In genomic region chr11:95088946-95089619, GRCh38 we compare ENCODE assay signal across 8 cellular contexts. TPM values are rescaled to one million over a fixed set of nuclear protein-coding genes. Genes with fewer than 3 reads are reported as not detected.
DNase-seq lines count a peak whose midpoint lies in the region; ATAC-seq, FAIRE-seq and TF ChIP-seq lines count a peak whose summit lies in the region.

No MANE protein-coding gene starts in this region.

- CTCF ChIA-PET in AG04450 (lab: Charles Lee) (interaction anchor here (0.6 to 2.8 kb wide), 4 partner anchors 13 to 570 kb away, joined by 3 to 11 read pairs (median 10); no protein-coding TSS in a partner anchor), WTC11 (lab: Charles Lee) (interaction anchor here (1.7 to 3.6 kb wide), 7 partner anchors 11 to 65 kb away, joined by 5 to 32 read pairs (median 7); partner anchors contain the start of gene SRSF8)

- no peaks in the 10 kb centered on the region for H3K36me3 Mint-ChIP-seq in WTC11

- H3K4me3 ChIP-seq in AG04450 (ENCODE audit: low read depth, low read length) (peak overlapping the region; percentile 69), foreskin fibroblast (ENCODE audit: low read depth in 1 of 2, low read length in 2 of 2) (peak overlapping the region; percentile 56 to 69), ovary (peak overlapping the region; percentile 88)

- no peak overlapping the region for H3K27ac Mint-ChIP-seq in WTC11

- intact Hi-C loops in ovary (cut with DNase I) = loop anchor here in 1 of 4 donors (1.0 kb wide), 1 partner anchor 11 kb away; no protein-coding TSS in a partner anchor

- TF ChIP-seq EP300 in ovary (IDR thresholded peaks at IDR 0.05) = no peak

- peaks cover 67% of the 10 kb centered on the region for H3K27me3 Mint-ChIP-seq in WTC11 (ENCODE audit: low read depth)

- no peak for TF ChIP-seq CTCF in AG04450 (IDR thresholded peaks at IDR 0.05; ENCODE audit: low read depth, low read length)
- no peak for TF ChIP-seq CTCF in WTC11 (IDR thresholded peaks at IDR 0.05)
- TF ChIP-seq CTCF in foreskin fibroblast (IDR thresholded peaks at IDR 0.05; ENCODE audit: low read depth, low read length) = no peak
- no peak for TF ChIP-seq CTCF in ovary (IDR thresholded peaks at IDR 0.05)

- TF ChIP-seq POLR2A in ovary (IDR thresholded peaks at IDR 0.05) = no peak

- H3K4me1 Mint-ChIP-seq in WTC11 = peaks cover 35% of the 10 kb centered on the region

- no peaks in the 10 kb centered on the region for H3K27me3 ChIP-seq in AG04450 (ENCODE audit: control insufficient read depth, insufficient read depth, low read length)
- H3K27me3 ChIP-seq in ovary = no peaks in the 10 kb centered on the region

- H3K9me3 ChIP-seq in AG04450 (ENCODE audit: control insufficient read depth, insufficient read depth, low read length) = no peaks in the 10 kb centered on the region; the same call in 1 of the 2 replicates
- no peaks in the 10 kb centered on the region for H3K9me3 ChIP-seq in ovary

- peak; percentile 97 for FAIRE-seq in GM19239 (lab: Jason Lieb, UNC)

- H3K4me1 ChIP-seq in ovary (ENCODE audit: insufficient read depth) = peaks cover 4% of the 10 kb centered on the region

- POLR2A ChIA-PET in AG04450 (lab: Yijun Ruan, JAX) = interaction anchor here (0.7 to 2.2 kb wide), 3 partner anchors 8 to 58 kb away, joined by 3 to 12 read pairs (median 4); no protein-coding TSS in a partner anchor
- POLR2A ChIA-PET in WTC11 (lab: Charles Lee) = interaction anchor here (1.5 to 2.6 kb wide), 2 partner anchors 15 to 22 kb away, joined by 3 to 19 read pairs; partner anchors contain the start of gene SRSF8

- DNase-seq in AG04450 (ENCODE audit: low read depth, low spot score) (no peak), GM19239 (ENCODE audit: insufficient read length, low spot score) (no peak), WTC11 (ENCODE audit: low spot score) (no peak), foreskin fibroblast (peak in 1 of 2 donors; percentile 9), ovary (no peak), SHP77 treated with DMSO at 0.1 percent for 48 hours (lab: John Stamatoyannopoulos, UW) (no peak), RKO (ENCODE audit: low spot score) (no peak)

- peak overlapping the region; percentile 48 for H3K27ac ChIP-seq in AG04450 (ENCODE audit: low read depth, low read length)
- peak overlapping the region; percentile 77 to 96 for H3K27ac ChIP-seq in ovary

- 6 to 9% (median 9%) methylated on average over 26 to 27 of the region's 27 CpGs for WGBS in ovary, 3 donors

- H3K9me3 Mint-ChIP-seq in WTC11 = no peaks in the 10 kb centered on the region

- peak; percentile 52 for ATAC-seq in HG03175 (IDR thresholded peaks at IDR 0.05; ENCODE audit: unreplicated experiment)
- ATAC-seq in WTC11 = no peak

- no peaks in the 10 kb centered on the region for H3K36me3 ChIP-seq in ovary

- H3K4me3 Mint-ChIP-seq in WTC11 = peak overlapping the region; percentile 74

TF ChIP-seq in WTC11, 78 proteins besides CTCF, POLR2A, EP300 and RAD21 (continues in another document):
- no peak for TF ChIP-seq KAT7 (CRISPR knock-in tag; IDR thresholded peaks at IDR 0.05; ENCODE audit: borderline replicate concordance)
- no peak for TF ChIP-seq SMAD4 (CRISPR knock-in tag; IDR thresholded peaks at IDR 0.05)
- no peak for TF ChIP-seq E2F1 (CRISPR knock-in tag; IDR thresholded peaks at IDR 0.05)
- TF ChIP-seq ATF2 (CRISPR knock-in tag; IDR thresholded peaks at IDR 0.05; ENCODE audit: borderline replicate concordance, low read depth) = no peak
- no peak for TF ChIP-seq CBFB (CRISPR knock-in tag; IDR thresholded peaks at IDR 0.05; ENCODE audit: low read depth)
- no peak for TF ChIP-seq MXD4 (CRISPR knock-in tag; IDR thresholded peaks at IDR 0.05; ENCODE audit: borderline replicate concordance)
- no peak for TF ChIP-seq FOXP1 (CRISPR knock-in tag; IDR thresholded peaks at IDR 0.05; ENCODE audit: borderline replicate concordance)
- no peak for TF ChIP-seq ZNF532 (CRISPR knock-in tag; IDR thresholded peaks at IDR 0.05; ENCODE audit: borderline replicate concordance)
- TF ChIP-seq ERG (CRISPR knock-in tag; IDR thresholded peaks at IDR 0.05) = no peak
- TF ChIP-seq IRF1 (CRISPR knock-in tag; IDR thresholded peaks at IDR 0.05) = no peak
- no peak for TF ChIP-seq NR1H2 (CRISPR knock-in tag; IDR thresholded peaks at IDR 0.05)
- no peak for TF ChIP-seq ZBTB21 (CRISPR knock-in tag; IDR thresholded peaks at IDR 0.05; ENCODE audit: borderline replicate concordance)
- TF ChIP-seq SMAD3 (CRISPR knock-in tag; IDR thresholded peaks at IDR 0.05; ENCODE audit: borderline replicate concordance) = no peak
- TF ChIP-seq SOX15 (CRISPR knock-in tag; IDR thresholded peaks at IDR 0.05) = no peak

RNA-seq across cellular contexts. Expression of gene ENDOD1, which starts 0.6 kb away (rescaled TPM):
- polyA plus RNA-seq in AG04450 (2011; rRNA removed) (10.0 and 12.1 TPM in 2 replicates), ovary (10 to 100 TPM; 18.9 to 60.8 TPM)
- 8.8 and 11.8 TPM in 2 replicates for polyA minus RNA-seq in AG04450 (2011; rRNA and poly(A)+ RNA removed)
- total RNA-seq in WTC11 (2021) (2.6 to 3.3 TPM (median 3.2 TPM) in 3 replicates), ovary (10 to 100 TPM; 21.0 to 35.4 (median 34.3) TPM)

RNA-seq across cellular contexts. Expression of gene SRSF8, which starts 22.4 kb away (rescaled TPM):
- 22.4 and 28.4 TPM in 2 replicates for polyA plus RNA-seq in AG04450 (2011; rRNA removed)
- polyA minus RNA-seq in AG04450 (2011; rRNA and poly(A)+ RNA removed) = 10.2 and 11.4 TPM in 2 replicates
- 20.9 to 23.0 TPM (median 20.9 TPM) in 3 replicates for total RNA-seq in WTC11 (2021)
- 10 to 100 TPM; 39.0 to 76.2 (median 58.8) TPM for total RNA-seq in ovary
- polyA plus RNA-seq in ovary = 10 to 100 TPM; 54.8 to 79.6 TPM

RNA-seq across cellular contexts. Expression of gene KDM4F, which starts 39.9 kb away (rescaled TPM):
- polyA plus RNA-seq in AG04450 (2011; rRNA removed) (not detected in 2 replicates), ovary (not detected)
- polyA minus RNA-seq in AG04450 (2011; rRNA and poly(A)+ RNA removed) = not detected in 2 replicates
- total RNA-seq in WTC11 (2021) (not detected in 3 replicates), ovary (not detected)
